16 cellular contexts compared by ENCODE assay signal in the genomic region with DNA sequence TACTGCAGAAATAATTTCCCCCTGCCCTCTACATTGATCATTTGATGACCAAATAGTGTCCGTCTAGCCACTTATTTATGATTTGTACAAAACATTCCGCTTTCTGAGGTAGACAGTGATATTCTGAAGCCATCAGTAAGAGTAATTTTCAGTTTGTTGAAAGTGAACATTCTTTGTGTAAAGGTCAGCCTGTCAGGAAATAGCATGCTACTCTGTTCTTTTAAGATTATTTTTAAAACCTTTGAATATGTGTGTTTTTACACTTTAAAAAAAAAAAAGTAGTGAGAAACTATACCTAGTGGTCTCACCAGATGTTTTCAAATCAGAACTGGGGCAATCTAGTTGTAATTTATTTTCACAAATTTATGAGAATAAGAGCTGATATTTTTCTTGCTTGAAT. TPM values are rescaled to one million over a fixed set of nuclear protein-coding genes. Genes with fewer than 3 reads are reported as not detected.
A peak's percentile ranks its signal among the peaks of the same experiment; 100 is the strongest.
DNase-seq lines count a peak whose midpoint lies in the region; ATAC-seq, FAIRE-seq and TF ChIP-seq lines count a peak whose summit lies in the region.
"Had no signal": no experiment of that assay in that cellular context is flagged by ENCODE, and none has a peak within 500 bp of the region (broad histone marks: within the 10 kb centered on the region; RNA-seq: fewer than 3 reads in every experiment).

No MANE protein-coding gene starts in this region.

- no peaks in the 10 kb centered on the region for H3K9me3 Mint-ChIP-seq in WTC11
- H3K9me3 Mint-ChIP-seq: CD8-positive, alpha-beta memory T cell; GM23338 had no signal

- H3K36me3 ChIP-seq in IMR-90 (ENCODE audit: control insufficient read depth, insufficient read depth, low read length) (no peaks in the 10 kb centered on the region), SK-N-MC (ENCODE audit: insufficient read depth, low read length) (no peaks in the 10 kb centered on the region)

- in situ Hi-C loops in IMR-90 (cut with MboI; ENCODE audit: low sequenced_read_pairs), result no loop called here

- peaks cover 6% of the 10 kb centered on the region for H3K4me1 ChIP-seq in IMR-90 (ENCODE audit: control insufficient read depth, insufficient read depth, low read length)
- H3K4me1 ChIP-seq: Caco-2 had no signal

- BruUV-seq in IMR-90 (replicated peaks; lab: Mats Ljungman, UMichigan), result no TSS peak

- WGBS in IMR-90 (ENCODE audit: extremely low coverage in 2 of 2, insufficient read length in 1 of 2), 2 experiments, result no CpG with 5 or more reads among the region's 2 CpGs

- POLR2A ChIA-PET in IMR-90 (lab: Charles Lee; ENCODE audit: unreplicated experiment) (no interaction called here), WTC11 (lab: Charles Lee) (no interaction called here)

- no peak overlapping the region for H3K4me3 ChIP-seq in IMR-90 (ENCODE audit: insufficient read depth, low read depth, low read length)
- H3K4me3 ChIP-seq in SK-N-MC, result no peak overlapping the region
- H3K4me3 ChIP-seq: BLaER1, GM23338 had no signal

- CTCF ChIA-PET in IMR-90 (lab: Yijun Ruan, JAX) (no interaction called here), WTC11 (lab: Charles Lee) (no interaction called here)

- H3K4me2 ChIP-seq in IMR-90 (ENCODE audit: low read depth, low read length), result peak overlapping the region; percentile 50; the same call in 1 of the 2 replicates
- H3K4me2 ChIP-seq: BLaER1, GM23338 had no signal

- TF ChIP-seq CTCF in IMR-90 (conservative IDR thresholded peaks at IDR 0.05; ENCODE audit: low read depth, low read length) (no peak), WTC11 (IDR thresholded peaks at IDR 0.05) (no peak)

- no peak overlapping the region for H4K91ac ChIP-seq in IMR-90 (ENCODE audit: insufficient read depth, low read depth, low read length)

- DNase-seq in IMR-90 (no peak), SK-N-MC (ENCODE audit: low read depth, low spot score) (no peak), pulmonary artery endothelial cell (ENCODE audit: low read depth, low spot score) (peak; percentile 26), WTC11 (ENCODE audit: low spot score) (no peak)
- DNase-seq in activated CD8-positive, alpha-beta memory T cell treated with anti-CD3 and anti-CD28 coated beads, Interleukin-2, amount 50 U/mL, for 48 hours, result no peak
- DNase-seq: 8988T; Caco-2; CD8-positive, alpha-beta memory T cell; DND-41; GDM1; H7 had no signal

- H3K27me3 Mint-ChIP-seq in WTC11 (ENCODE audit: low read depth), result no peaks in the 10 kb centered on the region
- H3K27me3 Mint-ChIP-seq: CD8-positive, alpha-beta memory T cell had no signal

- H3K4me1 Mint-ChIP-seq in WTC11, result peaks cover 16% of the 10 kb centered on the region

- no peaks in the 10 kb centered on the region for H3K27me3 ChIP-seq in IMR-90 (ENCODE audit: control insufficient read depth, insufficient read depth, low read length)
- H3K27me3 ChIP-seq: BLaER1 had no signal

- H3K14ac ChIP-seq in IMR-90 (replicated peaks; ENCODE audit: low read depth, low read length), result no peak overlapping the region

- no peak overlapping the region for H3K27ac Mint-ChIP-seq in WTC11
- H3K27ac Mint-ChIP-seq: CD8-positive, alpha-beta memory T cell; GM23338 had no signal

- H3K23ac ChIP-seq in IMR-90 (ENCODE audit: low read depth, low read length), result no peak overlapping the region; the same call in 1 of the 2 replicates

- no peak for TF ChIP-seq POLR2A in IMR-90 (IDR thresholded peaks at IDR 0.05; ENCODE audit: low read depth, low read length)

- no peak overlapping the region for H4K8ac ChIP-seq in IMR-90 (ENCODE audit: low read depth in 2 of 2, low read length in 2 of 2)

- H3K79me1 ChIP-seq in IMR-90 (ENCODE audit: low read depth in 1 of 2, low read length in 2 of 2), result peaks cover 7 to 29% of the 10 kb centered on the region in 2 experiments

- no peak overlapping the region for H2BK120ac ChIP-seq in IMR-90 (ENCODE audit: low read depth, low read length)

- H3K56ac ChIP-seq in IMR-90 (ENCODE audit: extremely low read depth, insufficient read depth, low read length), result no peak overlapping the region

- dilution Hi-C loops in IMR-90 (cut with HindIII; ENCODE audit: low sequenced_read_pairs, unreplicated experiment), result no loop called here

- no peak overlapping the region for H3K4ac ChIP-seq in IMR-90 (ENCODE audit: low read depth, low read length)

- H3K18ac ChIP-seq in IMR-90 (ENCODE audit: low read depth, low read length), result no peak overlapping the region; the same call in 1 of the 2 replicates

- no peak overlapping the region for H2BK20ac ChIP-seq in IMR-90 (ENCODE audit: low read depth, low read length)

- H2AK5ac ChIP-seq in IMR-90 (ENCODE audit: low read depth, low read length), result no peak overlapping the region

- ATAC-seq in IMR-90 (ENCODE audit: low read depth), result no peak
- ATAC-seq in WTC11, result no peak
- no peak for ATAC-seq in HG03097 (IDR thresholded peaks at IDR 0.05; ENCODE audit: low FRiP score, unreplicated experiment)
- ATAC-seq: GM23338 had no signal

- no peaks in the 10 kb centered on the region; the same call in 1 of the 2 replicates for H3K9me1 ChIP-seq in IMR-90 (ENCODE audit: insufficient read depth, low read length)

- no peak overlapping the region; the same call in 1 of the 2 replicates for H4K5ac ChIP-seq in IMR-90 (ENCODE audit: low read depth, low read length)

- H4K20me1 ChIP-seq in IMR-90 (ENCODE audit: insufficient read depth, low read length), result no peaks in the 10 kb centered on the region

- peak overlapping the region; percentile 20 for H2BK5ac ChIP-seq in IMR-90 (ENCODE audit: low read depth, low read length, poor library complexity, severe bottlenecking)

- no peak overlapping the region for H3K9ac ChIP-seq in IMR-90 (ENCODE audit: low read depth, low read length)
- no peak overlapping the region for H3K9ac ChIP-seq in SK-N-MC (ENCODE audit: insufficient read length)
- H3K9ac ChIP-seq: BLaER1 had no signal

- intact Hi-C loops in IMR-90 (cut with micrococcal nuclease), result no loop called here

- H2AFZ ChIP-seq in IMR-90 (replicated peaks; ENCODE audit: low read length, poor library complexity), result no peak overlapping the region
- H2AFZ ChIP-seq: GM23338 had no signal

- H2AK9ac ChIP-seq in IMR-90 (replicated peaks; ENCODE audit: low read depth, low read length, poor library complexity), result no peak overlapping the region

- H3K36me3 Mint-ChIP-seq in WTC11, result no peaks in the 10 kb centered on the region

- H3K9me3 ChIP-seq in IMR-90 (ENCODE audit: control insufficient read depth, insufficient read depth, low read length) (no peaks in the 10 kb centered on the region), SK-N-MC (ENCODE audit: low read depth, low read length) (no peaks in the 10 kb centered on the region)
- H3K9me3 ChIP-seq: BLaER1, Caco-2 had no signal

- no peak overlapping the region for H3K4me3 Mint-ChIP-seq in WTC11
- H3K4me3 Mint-ChIP-seq: CD8-positive, alpha-beta memory T cell; GM23338 had no signal

- no peak for TF ChIP-seq RAD21 in IMR-90 (IDR thresholded peaks at IDR 0.05; ENCODE audit: low read length)

- FAIRE-seq in endometrium (lab: Jason Lieb, UNC), result peak; percentile 26
- FAIRE-seq: GM12892 had no signal

- H2BK15ac ChIP-seq in IMR-90 (ENCODE audit: low read depth, low read length), result no peak overlapping the region

- H3K27ac ChIP-seq in IMR-90 (ENCODE audit: insufficient read depth, low read length), result no peak overlapping the region
- 0 out of 2 replicates have a peak overlapping the region, but pooled peaks have one; percentile 15 for H3K27ac ChIP-seq in SK-N-MC
- H3K27ac ChIP-seq: BLaER1 had no signal

TF ChIP-seq in IMR-90, 13 proteins besides CTCF, POLR2A, EP300 and RAD21 (continues in another document):
- TF ChIP-seq CEBPB (IDR thresholded peaks at IDR 0.05; ENCODE audit: low read depth, low read length) (no peak), CHD1 (IDR thresholded peaks at IDR 0.05; ENCODE audit: low read depth, low read length) (no peak), NFE2L2 (IDR thresholded peaks at IDR 0.05; ENCODE audit: low read depth, low read length) (no peak), SMC3 (IDR thresholded peaks at IDR 0.05; ENCODE audit: low read depth, low read length) (no peak), FOS (IDR thresholded peaks at IDR 0.05; ENCODE audit: low read depth, low read length) (no peak), BHLHE40 (IDR thresholded peaks at IDR 0.05; ENCODE audit: low read depth, low read length) (no peak), MAZ (IDR thresholded peaks at IDR 0.05; ENCODE audit: borderline replicate concordance, low read depth, low read length) (no peak), MXI1 (IDR thresholded peaks at IDR 0.05; ENCODE audit: borderline replicate concordance, low read depth, low read length) (no peak), RCOR1 (IDR thresholded peaks at IDR 0.05; ENCODE audit: insufficient replicate concordance, low read length) (no peak), RFX5 (IDR thresholded peaks at IDR 0.05; ENCODE audit: low read depth, low read length) (no peak)

TF ChIP-seq in WTC11, 78 proteins besides CTCF, POLR2A, EP300 and RAD21 (continues in another document):
- no peak for TF ChIP-seq ZNF671 (CRISPR knock-in tag; IDR thresholded peaks at IDR 0.05)
- TF ChIP-seq ZNF317 (CRISPR knock-in tag; IDR thresholded peaks at IDR 0.05; ENCODE audit: borderline replicate concordance, low read depth), result no peak
- no peak for TF ChIP-seq ZNF396 (CRISPR knock-in tag; IDR thresholded peaks at IDR 0.05; ENCODE audit: borderline replicate concordance)
- TF ChIP-seq CBFB (CRISPR knock-in tag; IDR thresholded peaks at IDR 0.05; ENCODE audit: low read depth), result no peak
- no peak for TF ChIP-seq ZNF425 (CRISPR knock-in tag; conservative IDR thresholded peaks at IDR 0.05)

RNA-seq across cellular contexts. Expression of gene REV3L, which starts 11.9 kb away (rescaled TPM):
- total RNA-seq in IMR-90 (2012; rRNA removed) (15.4 and 24.4 TPM in 2 replicates), pulmonary artery endothelial cell (19.7 and 20.0 TPM in 2 replicates), WTC11 (2021) (5.0 to 5.7 TPM (median 5.2 TPM) in 3 replicates)
- 6.0 and 7.4 TPM in 2 replicates for polyA plus RNA-seq in IMR-90 (2012; rRNA removed)
- 1.4 and 3.2 TPM in 2 replicates for polyA plus RNA-seq in IMR-90 (2012; cell fraction: cytosol; rRNA removed)
- 2.2 and 19.3 TPM in 2 replicates for polyA plus RNA-seq in IMR-90 (2012; cell fraction: nucleus; rRNA removed; ENCODE audit: low replicate concordance)
